Comparison of ENCODE assay signal across 12 cellular contexts in the genomic region with DNA sequence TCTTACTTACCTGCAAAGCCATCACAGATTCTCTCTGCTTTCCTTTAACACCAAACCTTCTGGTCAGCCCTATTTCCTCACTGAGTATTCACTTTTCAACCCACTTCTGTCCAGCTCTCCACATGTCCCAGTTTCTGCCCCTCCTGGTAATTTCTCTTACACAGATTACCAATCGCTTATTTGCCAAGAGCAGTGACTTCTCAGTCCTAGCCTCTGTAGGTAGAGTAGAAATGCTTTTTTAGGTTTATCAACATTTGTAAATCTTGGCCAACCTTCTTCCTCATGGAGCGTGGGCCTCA. TPM values are rescaled to one million over a fixed set of nuclear protein-coding genes. Genes with fewer than 3 reads are reported as not detected.
DNase-seq lines count a peak whose midpoint lies in the region; ATAC-seq and TF ChIP-seq lines count a peak whose summit lies in the region.
"Had no signal": no experiment of that assay in that cellular context is flagged by ENCODE, and none has a peak within 500 bp of the region (broad histone marks: within the 10 kb centered on the region; RNA-seq: fewer than 3 reads in every experiment).

No MANE protein-coding gene starts in this region.

- TF ChIP-seq CTCF in HFFc6 (IDR thresholded peaks at IDR 0.05), result peak; percentile 36; the same call in 1 of the 2 replicates
- no peak for TF ChIP-seq CTCF in tibial nerve (IDR thresholded peaks at IDR 0.05)

- intact Hi-C loops in CD4-positive, alpha-beta memory T cell (cut with micrococcal nuclease), result loop anchor here (1.0 to 2.0 kb wide), 6 partner anchors 8 to 164 kb away; partner anchors contain the start of gene LRRC8B
- intact Hi-C loops in activated T-helper 2 cell treated with anti-CD3 and anti-CD28 coated beads, Interferon-gamma antibody, Interleukin-2, Interleukin-4, amounts not matched to agents 10 μg/mL and 5 μg/mL and 100 μg/mL, durations not matched to agents 14 hours and 24 hours and 36 hours (cut with micrococcal nuclease), result loop anchor here (1.0 kb wide), 2 partner anchors 80 to 116 kb away; no protein-coding TSS in a partner anchor

- peaks cover 0 to 2% (median 0%) of the 10 kb centered on the region in 8 donors for H3K9me3 Mint-ChIP-seq in CD4-positive, alpha-beta memory T cell
- H3K9me3 Mint-ChIP-seq in HFFc6, result no peaks in the 10 kb centered on the region
- no peaks in the 10 kb centered on the region for H3K9me3 Mint-ChIP-seq in activated T-helper 2 cell treated with anti-CD3 and anti-CD28 coated beads, Interferon-gamma antibody, Interleukin-2, Interleukin-4, amounts not matched to agents 10 μg/mL and 5 μg/mL and 100 μg/mL, durations not matched to agents 14 hours and 24 hours and 36 hours
- no peaks in the 10 kb centered on the region for H3K9me3 Mint-ChIP-seq in naive thymus-derived CD8-positive, alpha-beta T cell

- H3K27ac Mint-ChIP-seq in CD4-positive, alpha-beta memory T cell, result peak overlapping the region; percentile 19 to 81 (median 71)
- no peak overlapping the region for H3K27ac Mint-ChIP-seq in HFFc6
- peak overlapping the region; percentile 50 for H3K27ac Mint-ChIP-seq in activated T-helper 2 cell treated with anti-CD3 and anti-CD28 coated beads, Interferon-gamma antibody, Interleukin-2, Interleukin-4, amounts not matched to agents 10 μg/mL and 5 μg/mL and 100 μg/mL, durations not matched to agents 14 hours and 24 hours and 36 hours
- H3K27ac Mint-ChIP-seq in naive thymus-derived CD8-positive, alpha-beta T cell, result peak overlapping the region in 9 of 10 donors; percentile 11 to 88 (median 81)

- H3K27me3 ChIP-seq in CD4-positive, alpha-beta memory T cell (ENCODE audit: insufficient read depth, low read length), result no peaks in the 10 kb centered on the region
- H3K27me3 ChIP-seq in tibial nerve, result no peaks in the 10 kb centered on the region
- H3K27me3 ChIP-seq: heart left ventricle, SJSA1 had no signal

- no peak for TF ChIP-seq POLR2A in tibial nerve (IDR thresholded peaks at IDR 0.05)

- no peak for TF ChIP-seq EP300 in tibial nerve (IDR thresholded peaks at IDR 0.05)

- H3K4me3 Mint-ChIP-seq in CD4-positive, alpha-beta memory T cell, result peak overlapping the region in 2 of 8 donors; percentile 61 to 79
- no peak overlapping the region for H3K4me3 Mint-ChIP-seq in HFFc6
- no peak overlapping the region for H3K4me3 Mint-ChIP-seq in activated T-helper 2 cell treated with anti-CD3 and anti-CD28 coated beads, Interferon-gamma antibody, Interleukin-2, Interleukin-4, amounts not matched to agents 10 μg/mL and 5 μg/mL and 100 μg/mL, durations not matched to agents 14 hours and 24 hours and 36 hours (ENCODE audit: low read depth)
- peak overlapping the region in 3 of 10 donors; percentile 10 to 52 (median 42) for H3K4me3 Mint-ChIP-seq in naive thymus-derived CD8-positive, alpha-beta T cell

- H3K36me3 ChIP-seq in CD4-positive, alpha-beta memory T cell (ENCODE audit: insufficient read depth, low read length), result no peaks in the 10 kb centered on the region
- no peaks in the 10 kb centered on the region for H3K36me3 ChIP-seq in tibial nerve
- H3K36me3 ChIP-seq: SJSA1 had no signal

- CTCF ChIA-PET in CD4-positive, alpha-beta memory T cell (lab: Charles Lee; ENCODE audit: partially characterized antibody), result interaction anchor here (1.0 to 21.3 kb wide), 7 partner anchors 7 to 161 kb away, joined by 3 to 688 read pairs (median 56); partner anchors contain the start of gene LRRC8C

- peaks cover 67% of the 10 kb centered on the region for H3K4me1 ChIP-seq in CD4-positive, alpha-beta memory T cell (ENCODE audit: insufficient read depth, low read length)
- H3K4me1 ChIP-seq in tibial nerve, result peaks cover 3 to 54% (median 20%) of the 10 kb centered on the region in 4 donors

- no peaks in the 10 kb centered on the region for H3K9me3 ChIP-seq in CD4-positive, alpha-beta memory T cell (ENCODE audit: control insufficient read depth in 1 of 2, low read length in 2 of 2)
- H3K9me3 ChIP-seq in tibial nerve, result no peaks in the 10 kb centered on the region
- H3K9me3 ChIP-seq: heart left ventricle, SJSA1 had no signal

- DNase-seq in CD4-positive, alpha-beta memory T cell, result no peak
- no peak for DNase-seq in HFFc6
- no peak for DNase-seq in activated T-helper 2 cell treated with anti-CD3 and anti-CD28 coated beads, Interferon-gamma antibody, Interleukin-2, Interleukin-4, amounts not matched to agents 10 μg/mL and 5 μg/mL and 100 μg/mL, durations not matched to agents 14 hours and 24 hours and 36 hours (ENCODE audit: low spot score)
- no peak for DNase-seq in naive thymus-derived CD8-positive, alpha-beta T cell
- no peak for DNase-seq in NCI-H2196 (lab: John Stamatoyannopoulos, UW; ENCODE audit: unreplicated experiment)
- DNase-seq in tibial nerve (ENCODE audit: low spot score in 2 of 2), result no peak
- DNase-seq: activated CD8-positive, alpha-beta memory T cell treated with anti-CD3 and anti-CD28 coated beads, Interleukin-2, amount 50 U/mL, for 48 hours; heart left ventricle; posterior cingulate gyrus; stimulated activated CD4-positive, alpha-beta T cell treated with anti-CD3 and anti-CD28 coated beads, Interleukin-15, amount 100 ng/mL, for 24 hours had no signal

- H3K36me3 Mint-ChIP-seq in CD4-positive, alpha-beta memory T cell, result peaks cover 2 to 4% of the 10 kb centered on the region in 2 donors
- no peaks in the 10 kb centered on the region for H3K36me3 Mint-ChIP-seq in HFFc6 (ENCODE audit: low read depth)
- H3K36me3 Mint-ChIP-seq in activated T-helper 2 cell treated with anti-CD3 and anti-CD28 coated beads, Interferon-gamma antibody, Interleukin-2, Interleukin-4, amounts not matched to agents 10 μg/mL and 5 μg/mL and 100 μg/mL, durations not matched to agents 14 hours and 24 hours and 36 hours (ENCODE audit: low read depth), result peaks cover 43% of the 10 kb centered on the region
- peaks cover 0 to 9% (median 0%) of the 10 kb centered on the region in 3 donors for H3K36me3 Mint-ChIP-seq in naive thymus-derived CD8-positive, alpha-beta T cell

- peaks cover 58 to 82% (median 76%) of the 10 kb centered on the region in 4 donors for H3K4me1 Mint-ChIP-seq in CD4-positive, alpha-beta memory T cell
- peaks cover 10% of the 10 kb centered on the region for H3K4me1 Mint-ChIP-seq in HFFc6 (ENCODE audit: low read depth)
- H3K4me1 Mint-ChIP-seq in activated T-helper 2 cell treated with anti-CD3 and anti-CD28 coated beads, Interferon-gamma antibody, Interleukin-2, Interleukin-4, amounts not matched to agents 10 μg/mL and 5 μg/mL and 100 μg/mL, durations not matched to agents 14 hours and 24 hours and 36 hours (ENCODE audit: low read depth), result peaks cover 76% of the 10 kb centered on the region
- H3K4me1 Mint-ChIP-seq in naive thymus-derived CD8-positive, alpha-beta T cell, result peaks cover 30 to 76% (median 74%) of the 10 kb centered on the region in 4 donors

- POLR2A ChIA-PET in CD4-positive, alpha-beta memory T cell (lab: Charles Lee; ENCODE audit: partially characterized antibody), result interaction anchor here (0.9 to 15.5 kb wide), 5 partner anchors 10 to 164 kb away, joined by 3 to 813 read pairs (median 13); partner anchors contain the start of genes LRRC8B and LRRC8C
- POLR2A ChIA-PET in naive thymus-derived CD8-positive, alpha-beta T cell (lab: Charles Lee), result interaction anchor here (0.7 to 12.4 kb wide), 6 partner anchors 9 to 164 kb away, joined by 3 to 125 read pairs (median 5); no protein-coding TSS in a partner anchor

- no peak overlapping the region for H3K27ac ChIP-seq in CD4-positive, alpha-beta memory T cell (ENCODE audit: low read depth, low read length)
- peak overlapping the region in 1 of 4 donors; percentile 59 for H3K27ac ChIP-seq in tibial nerve
- H3K27ac ChIP-seq: heart left ventricle, SJSA1 had no signal

- WGBS in tibial nerve, 2 donors, result 78 to 79% methylated on average over 2 of the region's 2 CpGs

- no peak overlapping the region for H3K4me3 ChIP-seq in CD4-positive, alpha-beta memory T cell (ENCODE audit: low read length in 2 of 2)
- no peak overlapping the region for H3K4me3 ChIP-seq in tibial nerve
- H3K4me3 ChIP-seq: heart left ventricle, SJSA1 had no signal

- no peak for ATAC-seq in naive thymus-derived CD8-positive, alpha-beta T cell
- ATAC-seq in esophagus mucosa, result no peak

- H3K27me3 Mint-ChIP-seq in CD4-positive, alpha-beta memory T cell, result no peaks in the 10 kb centered on the region
- peaks cover 4% of the 10 kb centered on the region for H3K27me3 Mint-ChIP-seq in HFFc6 (ENCODE audit: insufficient read depth)
- no peaks in the 10 kb centered on the region for H3K27me3 Mint-ChIP-seq in activated T-helper 2 cell treated with anti-CD3 and anti-CD28 coated beads, Interferon-gamma antibody, Interleukin-2, Interleukin-4, amounts not matched to agents 10 μg/mL and 5 μg/mL and 100 μg/mL, durations not matched to agents 14 hours and 24 hours and 36 hours (ENCODE audit: low read depth)
- H3K27me3 Mint-ChIP-seq in naive thymus-derived CD8-positive, alpha-beta T cell, result no peaks in the 10 kb centered on the region

RNA-seq across cellular contexts. Expression of gene LRRC8C, which starts 33.6 kb away (rescaled TPM):
- total RNA-seq in CD4-positive, alpha-beta memory T cell, result 10 to 100 TPM; 56.7 to 57.1 TPM
- polyA plus RNA-seq in CD4-positive, alpha-beta memory T cell, result 10 to 100 TPM; 21.2 to 30.1 TPM
- total RNA-seq in HFFc6 (2021; fragmentation: NEBNext Ultra II Directional; extraction: Animal tissue kit (Norgen Biotek cat#: 25700)), result 10 to 100 TPM in 4 of 6 experiments, 1 to 10 TPM in 2; 5.0 to 13.7 (median 10.9) TPM
- 56.1 and 56.5 TPM in 2 replicates for total RNA-seq in activated T-helper 2 cell treated with anti-CD3 and anti-CD28 coated beads, Interferon-gamma antibody, Interleukin-2, Interleukin-4, amounts not matched to agents 10 μg/mL and 5 μg/mL and 100 μg/mL, durations not matched to agents 14 hours and 24 hours and 36 hours
- total RNA-seq in naive thymus-derived CD8-positive, alpha-beta T cell, result 10 to 100 TPM; 52.2 to 53.3 TPM
- polyA plus RNA-seq in naive thymus-derived CD8-positive, alpha-beta T cell, result 10 to 100 TPM; 10.0 to 19.2 (median 14.2) TPM
- total RNA-seq in esophagus mucosa, result 1.8 TPM
- total RNA-seq in tibial nerve, result 10 to 100 TPM; 16.5 to 23.8 (median 20.2) TPM
